ENCODE assay signal across 8 cellular contexts in genomic region chr12:47651368-47652254, GRCh38. TPM values are rescaled to one million over a fixed set of nuclear protein-coding genes. Genes with fewer than 3 reads are reported as not detected.
A peak's percentile ranks its signal among the peaks of the same experiment; 100 is the strongest.
DNase-seq lines count a peak whose midpoint lies in the region; TF ChIP-seq lines count a peak whose summit lies in the region.

No MANE protein-coding gene starts in this region.

- in situ Hi-C loops in HAP-1 (cut with MboI; ENCODE audit: low sequenced_read_pairs) = loop anchor here (10.0 kb wide), 1 partner anchor 123 kb away; the partner anchor contains the start of gene SLC48A1

- peaks cover 5% of the 10 kb centered on the region for H3K4me1 ChIP-seq in HAP-1
- H3K4me1 ChIP-seq in adipocyte (ENCODE audit: control insufficient read depth, insufficient read depth, low read length) = peaks cover 14% of the 10 kb centered on the region
- H3K4me1 ChIP-seq in left ventricle myocardium inferior = peaks cover 28% of the 10 kb centered on the region

- no peaks in the 10 kb centered on the region for H3K9me3 ChIP-seq in HAP-1
- H3K9me3 ChIP-seq in SK-N-MC (ENCODE audit: low read depth, low read length) = no peaks in the 10 kb centered on the region
- H3K9me3 ChIP-seq in adipocyte (ENCODE audit: control insufficient read depth, low read length) = no peaks in the 10 kb centered on the region
- H3K9me3 ChIP-seq in left ventricle myocardium inferior (replicated peaks) = no peaks in the 10 kb centered on the region

- H3K9ac ChIP-seq in SK-N-MC (ENCODE audit: insufficient read length) (peak overlapping the region; percentile 9), adipocyte (ENCODE audit: low read length) (no peak overlapping the region)

- H3K4me3 ChIP-seq in HAP-1 (no peak overlapping the region), SK-N-MC (peak overlapping the region; percentile 27; the same call in 1 of the 2 replicates), adipocyte (ENCODE audit: low read length) (peak overlapping the region; percentile 19), left ventricle myocardium inferior (peak overlapping the region; percentile 38)

- DNase-seq in GM03348 (ENCODE audit: low spot score) (peak; percentile 78), HAP-1 (ENCODE audit: low spot score in 2 of 2) (peak; percentile 72 to 75), NAMALWA (ENCODE audit: low spot score) (peak; percentile 78), SK-N-MC (ENCODE audit: low read depth, low spot score) (no peak), adipocyte (ENCODE audit: low read depth) (peak; percentile 72), left ventricle myocardium inferior (peak; percentile 31), putamen (ENCODE audit: low spot score) (peak; percentile 67), 8988T (no peak)

- H3K27ac ChIP-seq in SK-N-MC (peak overlapping the region; percentile 71; the same call in 1 of the 2 replicates), left ventricle myocardium inferior (replicated peaks) (peak overlapping the region; percentile 36)

- intact Hi-C loops in left ventricle myocardium inferior (cut with micrococcal nuclease) = no loop called here

- no peaks in the 10 kb centered on the region for H3K36me3 ChIP-seq in HAP-1 (replicated peaks)
- peaks cover 7% of the 10 kb centered on the region; the same call in 1 of the 2 replicates for H3K36me3 ChIP-seq in SK-N-MC (ENCODE audit: insufficient read depth, low read length)
- H3K36me3 ChIP-seq in adipocyte (ENCODE audit: control insufficient read depth, insufficient read depth, low read length, severe bottlenecking) = no peaks in the 10 kb centered on the region
- H3K36me3 ChIP-seq in left ventricle myocardium inferior = no peaks in the 10 kb centered on the region

- TF ChIP-seq CTCF in left ventricle myocardium inferior (IDR thresholded peaks at IDR 0.05; ENCODE audit: borderline replicate concordance) = peak; percentile 87

- no peaks in the 10 kb centered on the region for H3K27me3 ChIP-seq in HAP-1 (ENCODE audit: low read depth)
- no peaks in the 10 kb centered on the region for H3K27me3 ChIP-seq in adipocyte (replicated peaks; ENCODE audit: control insufficient read depth, insufficient read depth, low read length)
- no peaks in the 10 kb centered on the region for H3K27me3 ChIP-seq in left ventricle myocardium inferior (ENCODE audit: low read depth)

RNA-seq across cellular contexts. Expression of gene RPAP3, which starts 54.2 kb away (rescaled TPM):
- 24.2 TPM for total RNA-seq in left ventricle myocardium inferior

Comparison
In these comparisons a context has a peak if more than half of its experiments do, and no peak if none do; other contexts are left out.
1. DNase-seq: peak in GM03348 (single experiment), HAP-1 (2 of 2), NAMALWA (single experiment), adipocyte (single experiment), left ventricle myocardium inferior (single experiment) and putamen (single experiment); none in SK-N-MC (single experiment) and 8988T (single experiment).